1 cellular context compared by ENCODE assay signal in genomic region chr11:47204633-47204989, GRCh38.
TF ChIP-seq lines count a peak whose summit lies in the region.

No MANE protein-coding gene starts in this region.

TF ChIP-seq in HepG2, 621 proteins besides CTCF, POLR2A, EP300 and RAD21:
- TF ChIP-seq NR2F1 (CRISPR knock-in tag; IDR thresholded peaks at IDR 0.05), result no peak
- TF ChIP-seq CBFB (CRISPR knock-in tag; IDR thresholded peaks at IDR 0.05), result no peak
TF ChIP-seq in HepG2: peak in this region for 0.
